Comparison of ENCODE assay signal across 8 cellular contexts in the genomic region with DNA sequence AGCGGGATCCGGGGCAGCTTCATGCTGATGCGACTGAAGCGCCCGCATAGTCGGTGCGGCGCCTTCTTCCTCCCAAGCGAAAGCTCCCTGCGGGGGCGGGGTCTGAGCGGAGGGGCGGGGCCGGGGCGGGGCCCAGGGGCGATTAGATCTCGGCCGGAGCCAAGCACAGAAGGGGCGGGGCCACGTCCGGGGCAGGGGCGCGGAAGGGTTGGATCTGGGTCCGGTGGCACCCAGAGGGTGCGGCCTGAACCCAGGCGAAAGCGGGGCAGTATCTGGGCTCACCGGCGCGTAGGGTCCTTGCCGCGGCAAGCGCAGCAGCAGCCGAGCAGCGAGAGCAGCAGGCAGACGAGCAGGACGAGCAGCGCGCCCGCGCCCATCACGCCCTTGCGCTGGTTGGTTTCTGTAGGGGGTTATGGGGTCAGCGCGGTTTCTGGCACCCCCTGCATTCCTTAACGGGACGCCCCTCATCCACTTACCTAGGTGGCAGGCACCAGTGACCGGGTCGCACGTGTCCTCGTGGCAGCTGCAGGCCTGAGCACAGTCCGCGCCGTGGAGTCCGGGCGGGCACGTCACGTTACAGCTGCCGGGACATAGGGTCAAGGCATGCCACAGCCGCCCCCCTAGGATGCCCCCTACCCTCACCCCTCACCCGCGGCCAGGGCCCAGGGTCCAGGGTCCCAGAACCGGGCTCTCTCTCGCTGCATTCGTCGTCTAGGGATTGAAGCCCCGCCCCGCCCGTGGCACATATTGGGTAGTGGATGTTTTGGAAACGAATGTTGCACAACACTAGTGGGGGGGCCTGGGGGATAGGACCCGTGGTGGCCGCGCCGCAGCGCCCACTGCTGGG. TPM values are rescaled to one million over a fixed set of nuclear protein-coding genes. Genes with fewer than 3 reads are reported as not detected.
DNase-seq lines count a peak whose midpoint lies in the region; ATAC-seq, FAIRE-seq and TF ChIP-seq lines count a peak whose summit lies in the region.

No MANE protein-coding gene starts in this region.

- H3K27me3 ChIP-seq in CD8-positive, alpha-beta memory T cell (ENCODE audit: insufficient read depth, low read length, poor library complexity, severe bottlenecking) = peaks cover 15% of the 10 kb centered on the region

- DNase-seq in CD8-positive, alpha-beta memory T cell = peak; percentile 73 to 87 (median 81)
- peak; percentile 82 for DNase-seq in activated CD8-positive, alpha-beta T cell treated with anti-CD3 and anti-CD28 coated beads for 36 hours
- no peak for DNase-seq in epithelial cell of esophagus (ENCODE audit: low read depth)
- DNase-seq in posterior vena cava (ENCODE audit: low spot score) = peak; percentile 86
- no peak for DNase-seq in urothelium cell line (ENCODE audit: low spot score)

- peak overlapping the region; percentile 82 for H3K4me3 ChIP-seq in CD8-positive, alpha-beta memory T cell (ENCODE audit: low read length)
- H3K4me3 ChIP-seq in epithelial cell of esophagus (ENCODE audit: low read length) = peak overlapping the region; percentile 21

- no peaks in the 10 kb centered on the region for H3K36me3 Mint-ChIP-seq in CD8-positive, alpha-beta memory T cell
- H3K36me3 Mint-ChIP-seq in IgD-negative memory B cell = peaks cover 2% of the 10 kb centered on the region
- H3K36me3 Mint-ChIP-seq in activated CD8-positive, alpha-beta T cell treated with anti-CD3 and anti-CD28 coated beads for 36 hours (ENCODE audit: low read depth) = no peaks in the 10 kb centered on the region

- peaks cover 10 to 23% of the 10 kb centered on the region in 2 donors for H3K27me3 Mint-ChIP-seq in CD8-positive, alpha-beta memory T cell
- peaks cover 36% of the 10 kb centered on the region for H3K27me3 Mint-ChIP-seq in IgD-negative memory B cell
- peaks cover 53% of the 10 kb centered on the region for H3K27me3 Mint-ChIP-seq in activated CD8-positive, alpha-beta T cell treated with anti-CD3 and anti-CD28 coated beads for 36 hours

- peaks cover 28% of the 10 kb centered on the region for H3K4me1 ChIP-seq in CD8-positive, alpha-beta memory T cell (ENCODE audit: insufficient read depth, low read length)

- intact Hi-C loops in activated CD8-positive, alpha-beta T cell treated with anti-CD3 and anti-CD28 coated beads for 36 hours (cut with micrococcal nuclease) = loop anchor here (10.0 kb wide), 1 partner anchor 65 kb away; a partner anchor contains a TSS
- intact Hi-C loops in posterior vena cava (cut with DNase I) = no loop called here

- no peaks in the 10 kb centered on the region for H3K9me3 Mint-ChIP-seq in CD8-positive, alpha-beta memory T cell
- H3K9me3 Mint-ChIP-seq in IgD-negative memory B cell = no peaks in the 10 kb centered on the region
- no peaks in the 10 kb centered on the region for H3K9me3 Mint-ChIP-seq in activated CD8-positive, alpha-beta T cell treated with anti-CD3 and anti-CD28 coated beads for 36 hours

- CTCF ChIA-PET in CD8-positive, alpha-beta memory T cell (lab: Charles Lee) = interaction anchor here (0.7 to 5.3 kb wide), 5 partner anchors 11 to 128 kb away, joined by 3 to 38 read pairs (median 5); no protein-coding TSS in a partner anchor
- CTCF ChIA-PET in activated CD8-positive, alpha-beta T cell treated with anti-CD3 and anti-CD28 coated beads for 36 hours (lab: Charles Lee) = interaction anchor here (1.0 to 3.8 kb wide), 4 partner anchors 11 to 110 kb away, joined by 4 to 25 read pairs (median 8); a partner anchor contains a TSS

- POLR2A ChIA-PET in CD8-positive, alpha-beta memory T cell (lab: Charles Lee) = interaction anchor here (0.6 to 2.4 kb wide), 3 partner anchors 27 to 128 kb away, joined by 3 to 16 read pairs (median 3); no protein-coding TSS in a partner anchor
- POLR2A ChIA-PET in activated CD8-positive, alpha-beta T cell treated with anti-CD3 and anti-CD28 coated beads for 36 hours (lab: Charles Lee) = interaction anchor here (0.8 kb wide), 1 partner anchor 36 kb away, joined by 4 read pairs; no protein-coding TSS in a partner anchor

- H3K36me3 ChIP-seq in CD8-positive, alpha-beta memory T cell (ENCODE audit: insufficient read depth, low read length) = no peaks in the 10 kb centered on the region

- no peak for TF ChIP-seq CTCF in activated CD8-positive, alpha-beta T cell treated with anti-CD3 and anti-CD28 coated beads for 36 hours (IDR thresholded peaks at IDR 0.05)
- TF ChIP-seq CTCF in epithelial cell of esophagus (IDR thresholded peaks at IDR 0.05; ENCODE audit: insufficient read depth, low read depth, low read length, missing control alignments) = no peak

- peak overlapping the region; percentile 77 to 93 (median 86) for H3K4me3 Mint-ChIP-seq in CD8-positive, alpha-beta memory T cell
- H3K4me3 Mint-ChIP-seq in IgD-negative memory B cell = peak overlapping the region; percentile 81 to 94 (median 88)
- peak overlapping the region; percentile 67 for H3K4me3 Mint-ChIP-seq in activated CD8-positive, alpha-beta T cell treated with anti-CD3 and anti-CD28 coated beads for 36 hours

- peak overlapping the region; percentile 24 for H3K27ac ChIP-seq in CD8-positive, alpha-beta memory T cell (ENCODE audit: low read depth, low read length)

- ATAC-seq in activated CD8-positive, alpha-beta T cell treated with anti-CD3 and anti-CD28 coated beads for 36 hours = peak; percentile 80
- ATAC-seq in GM21526 (IDR thresholded peaks at IDR 0.05; ENCODE audit: low FRiP score, unreplicated experiment) (no peak), GM21737 (IDR thresholded peaks at IDR 0.05; ENCODE audit: unreplicated experiment) (no peak)

- FAIRE-seq in urothelium cell line (lab: Jason Lieb, UNC) = peak; percentile 37

- peak overlapping the region in 7 of 8 donors; percentile 32 to 86 (median 80) for H3K27ac Mint-ChIP-seq in CD8-positive, alpha-beta memory T cell
- peak overlapping the region in 2 of 3 donors; percentile 59 to 80 for H3K27ac Mint-ChIP-seq in IgD-negative memory B cell
- no peak overlapping the region for H3K27ac Mint-ChIP-seq in activated CD8-positive, alpha-beta T cell treated with anti-CD3 and anti-CD28 coated beads for 36 hours

- peaks cover 11 to 49% (median 14%) of the 10 kb centered on the region in 3 donors for H3K4me1 Mint-ChIP-seq in CD8-positive, alpha-beta memory T cell
- H3K4me1 Mint-ChIP-seq in IgD-negative memory B cell = peaks cover 7 to 9% (median 9%) of the 10 kb centered on the region in 3 donors
- H3K4me1 Mint-ChIP-seq in activated CD8-positive, alpha-beta T cell treated with anti-CD3 and anti-CD28 coated beads for 36 hours (ENCODE audit: low read depth) = peaks cover 12% of the 10 kb centered on the region

- H3K9me3 ChIP-seq in CD8-positive, alpha-beta memory T cell (ENCODE audit: low read length) = no peaks in the 10 kb centered on the region

RNA-seq across cellular contexts. Expression of a gene that starts 8.1 kb away (rescaled TPM):
- under 1 TPM; 0.31 to 0.50 TPM for total RNA-seq in CD8-positive, alpha-beta memory T cell
- 1.5 TPM for polyA plus RNA-seq in CD8-positive, alpha-beta memory T cell
- polyA plus RNA-seq in IgD-negative memory B cell = 0.16 TPM
- under 1 TPM; 0.20 to 0.27 TPM for total RNA-seq in activated CD8-positive, alpha-beta T cell treated with anti-CD3 and anti-CD28 coated beads for 36 hours
- total RNA-seq in posterior vena cava = 10 to 100 TPM; 18.6 to 26.7 TPM

RNA-seq across cellular contexts. Expression of a gene that starts 35.5 kb away (rescaled TPM):
- 10 to 100 TPM; 12.3 to 15.3 TPM for total RNA-seq in CD8-positive, alpha-beta memory T cell
- 13.0 TPM for polyA plus RNA-seq in CD8-positive, alpha-beta memory T cell
- 6.6 TPM for polyA plus RNA-seq in IgD-negative memory B cell
- total RNA-seq in activated CD8-positive, alpha-beta T cell treated with anti-CD3 and anti-CD28 coated beads for 36 hours = 10 to 100 TPM; 11.8 to 13.4 TPM
- 1 to 10 TPM; 5.9 to 6.9 TPM for total RNA-seq in posterior vena cava

Comparison
In these comparisons a context has a peak if more than half of its experiments do, and no peak if none do; other contexts are left out.
1. DNase-seq: peak in CD8-positive, alpha-beta memory T cell (5 of 5), activated CD8-positive, alpha-beta T cell treated with anti-CD3 and anti-CD28 coated beads for 36 hours (single experiment) and posterior vena cava (single experiment); none in epithelial cell of esophagus (single experiment) and urothelium cell line (single experiment).
2. RNA of a gene that starts 8.1 kb away (total RNA-seq): 18.6 to 26.7 TPM in posterior vena cava; 0.31 to 0.50 TPM in CD8-positive, alpha-beta memory T cell and 0.20 to 0.27 TPM in activated CD8-positive, alpha-beta T cell treated with anti-CD3 and anti-CD28 coated beads for 36 hours; every median in the first group is over 10 times any median in the second.
3. Peak in every context shown above with its lines, with median percentiles within 50 percentile points of each other: H3K4me3 Mint-ChIP-seq.